In the genomic region with DNA sequence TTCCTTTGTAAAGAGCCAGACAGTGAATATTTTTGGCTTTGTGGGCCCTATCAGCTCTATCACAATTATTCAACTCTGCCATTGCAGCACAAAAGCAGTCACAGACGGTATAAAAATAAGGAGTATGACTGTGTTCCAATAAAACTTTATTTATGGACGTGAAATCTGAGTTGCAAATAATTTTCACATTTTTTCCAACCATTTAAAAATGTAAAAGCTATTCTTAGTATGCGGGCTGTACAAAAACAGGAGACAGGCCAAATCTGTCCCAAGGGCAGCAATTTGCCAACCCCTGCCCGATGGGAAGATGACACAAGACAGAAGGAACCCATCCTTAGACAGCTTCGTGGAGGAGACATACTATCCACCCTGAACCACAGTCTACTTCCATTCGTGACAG, we compare ENCODE assay signal across 15 cellular contexts.
"Had no signal": no experiment of that assay in that cellular context is flagged by ENCODE, and none has a peak within 500 bp of the region (broad histone marks: within the 10 kb centered on the region; RNA-seq: fewer than 3 reads in every experiment).

No MANE protein-coding gene starts in this region.

- H3K9me3 Mint-ChIP-seq: activated T-helper 1 cell treated with anti-CD3 and anti-CD28 coated beads, Interleukin-12 subunit alpha, Interleukin-12 subunit beta, Interleukin-2, Interleukin-4 antibody, amounts not matched to agents 30 ng/mL and 10 ng/mL and 1 ng/mL, durations not matched to agents 14 hours and 24 hours and 36 hours; endodermal cell; immature natural killer cell; neural crest cell; T-helper 2 cell treated with Interferon-gamma antibody and Interleukin-4, amounts not matched to agents 5 μg/mL and 100 μg/mL, for 36 hours had no signal

- H3K4me3 ChIP-seq: dorsolateral prefrontal cortex, sigmoid colon, tibial artery, uterus had no signal

- H3K4me1 ChIP-seq: uterus had no signal

- H3K9me3 ChIP-seq: sigmoid colon, tibial artery, uterus had no signal

- H3K4me1 Mint-ChIP-seq: neural crest cell had no signal

- H3K4me3 Mint-ChIP-seq: activated T-helper 1 cell treated with anti-CD3 and anti-CD28 coated beads, Interleukin-12 subunit alpha, Interleukin-12 subunit beta, Interleukin-2, Interleukin-4 antibody, amounts not matched to agents 30 ng/mL and 10 ng/mL and 1 ng/mL, durations not matched to agents 14 hours and 24 hours and 36 hours; endodermal cell; neural crest cell; T-helper 2 cell treated with Interferon-gamma antibody and Interleukin-4, amounts not matched to agents 5 μg/mL and 100 μg/mL, for 36 hours had no signal

- H3K36me3 ChIP-seq: sigmoid colon, tibial artery, uterus had no signal

- H3K27me3 ChIP-seq: dorsolateral prefrontal cortex, sigmoid colon, tibial artery, uterus had no signal

- ATAC-seq: activated CD4-positive, CD25-positive, alpha-beta regulatory T cell treated with anti-CD3 and anti-CD28 coated beads, Interleukin-2, amount 50 U/mL, for 24 hours had no signal

- H3K27ac Mint-ChIP-seq: activated T-helper 1 cell treated with anti-CD3 and anti-CD28 coated beads, Interleukin-12 subunit alpha, Interleukin-12 subunit beta, Interleukin-2, Interleukin-4 antibody, amounts not matched to agents 30 ng/mL and 10 ng/mL and 1 ng/mL, durations not matched to agents 14 hours and 24 hours and 36 hours; endodermal cell; T-helper 2 cell treated with Interferon-gamma antibody and Interleukin-4, amounts not matched to agents 5 μg/mL and 100 μg/mL, for 36 hours had no signal

- H3K27ac ChIP-seq: tibial artery, uterus had no signal

- DNase-seq: activated naive CD4-positive, alpha-beta T cell; aorta; dorsolateral prefrontal cortex; endodermal cell; head of caudate nucleus; immature natural killer cell; sigmoid colon; stimulated activated CD4-positive, alpha-beta T cell treated with anti-CD3 and anti-CD28 coated beads, Interleukin-12 subunit alpha, Interleukin-12 subunit beta, amount 100 ng/mL, for 4 hours; stimulated activated CD4-positive, alpha-beta T cell treated with anti-CD3 and anti-CD28 coated beads, Interleukin-2, amount 100 ng/mL, for 24 hours; tibial artery; uterus had no signal
